1 cellular context compared by ENCODE assay signal in genomic region chr7:22549051-22549450, GRCh38.
A peak's percentile ranks its signal among the peaks of the same experiment; 100 is the strongest.
TF ChIP-seq lines count a peak whose summit lies in the region.

No MANE protein-coding gene starts in this region.

TF ChIP-seq in GM23338, 12 proteins besides CTCF, POLR2A, EP300 and RAD21:
- no peak for TF ChIP-seq ETS1 (IDR thresholded peaks at IDR 0.05)
- peak; percentile 75 for TF ChIP-seq ZNF462 (CRISPR knock-in tag; IDR thresholded peaks at IDR 0.05)
TF ChIP-seq in GM23338: peak in this region for 1.
